23 cellular contexts compared by ENCODE assay signal in the genomic region with DNA sequence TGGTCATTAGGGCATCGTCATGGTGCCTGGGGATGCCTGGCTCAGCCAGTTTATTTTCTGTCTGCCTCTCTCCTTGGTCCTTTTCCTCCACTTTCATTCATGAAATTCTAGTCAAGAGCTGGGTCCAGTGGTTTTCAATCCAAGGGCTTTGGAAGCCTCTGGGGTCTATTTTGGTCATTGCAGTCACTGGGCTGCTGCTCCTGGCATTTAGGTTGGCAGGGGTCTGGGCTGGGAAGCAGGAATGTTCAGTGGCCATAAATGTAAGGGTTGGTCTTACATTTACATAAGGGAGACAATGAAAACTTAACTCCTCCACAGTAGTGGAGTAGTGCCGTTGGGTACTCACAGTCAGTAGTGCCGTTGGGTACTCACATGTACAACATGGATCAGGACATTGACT.
"Had no signal": no experiment of that assay in that cellular context is flagged by ENCODE, and none has a peak within 500 bp of the region (broad histone marks: within the 10 kb centered on the region; RNA-seq: fewer than 3 reads in every experiment).

No MANE protein-coding gene starts in this region.

- H3K4me3 ChIP-seq: body of pancreas, testis, vagina had no signal

- H3K4me1 Mint-ChIP-seq: activated naive CD4-positive, alpha-beta T cell treated with anti-CD3 and anti-CD28 coated beads, Interleukin-2, amount 10 ng/mL, durations not matched to agents 7 days and 5 days had no signal

- H3K36me3 ChIP-seq: vagina had no signal

- H3K9me3 ChIP-seq: body of pancreas, testis, vagina had no signal

- DNase-seq: activated CD4-positive, alpha-beta memory T cell treated with anti-CD3 and anti-CD28 coated beads for 36 hours; activated CD4-positive, alpha-beta T cell treated with anti-CD3 and anti-CD28 coated beads for 4 hours; activated CD4-positive, CD25-positive, alpha-beta regulatory T cell; activated effector memory CD4-positive, alpha-beta T cell treated with anti-CD3 and anti-CD28 coated beads, Interleukin-2, amount 50 U/mL, for 16 hours; activated naive CD4-positive, alpha-beta T cell treated with anti-CD3 and anti-CD28 coated beads, Interleukin-2, amount 10 ng/mL, durations not matched to agents 7 days and 5 days; anterior cingulate cortex; body of pancreas; caudate nucleus; dermis blood vessel endothelial cell; effector CD8-positive, alpha-beta T cell; foreskin keratinocyte; hippocampal formation; kidney glomerular epithelial cell; naive B cell; occipital lobe; posterior cingulate gyrus; stimulated activated CD4-positive, alpha-beta T cell treated with anti-CD3 and anti-CD28 coated beads, Interleukin-2, amount 100 ng/mL, for 24 hours; testis had no signal

- ATAC-seq: body of pancreas; foreskin keratinocyte; stimulated activated memory B cell treated with anti-CD40 and anti-IgM and Interleukin-4, amounts not matched to agents 10 μg/mL and 1 μg/mL and 100 μg/mL, for 72 hours had no signal

- H3K4me1 ChIP-seq: foreskin keratinocyte, vagina had no signal

- H3K27ac ChIP-seq: body of pancreas, foreskin keratinocyte, vagina had no signal

- H3K27me3 Mint-ChIP-seq: activated CD4-positive, alpha-beta memory T cell treated with anti-CD3 and anti-CD28 coated beads for 36 hours; activated naive CD4-positive, alpha-beta T cell treated with anti-CD3 and anti-CD28 coated beads, Interleukin-2, amount 10 ng/mL, durations not matched to agents 7 days and 5 days; memory B cell; naive B cell; stimulated activated memory B cell treated with anti-CD40 and anti-IgM and Interleukin-4, amounts not matched to agents 10 μg/mL and 1 μg/mL and 100 μg/mL, for 72 hours; type B pancreatic cell had no signal

- H3K27ac Mint-ChIP-seq: activated CD4-positive, alpha-beta memory T cell treated with anti-CD3 and anti-CD28 coated beads for 36 hours; activated naive CD4-positive, alpha-beta T cell treated with anti-CD3 and anti-CD28 coated beads, Interleukin-2, amount 10 ng/mL, durations not matched to agents 7 days and 5 days; T-helper 1 cell treated with Interleukin-12 subunit alpha and Interleukin-12 subunit beta and Interleukin-4 antibody, amounts not matched to agents 30 μg/mL and 1 μg/mL, for 36 hours; type B pancreatic cell had no signal

- H3K4me3 Mint-ChIP-seq: activated CD4-positive, alpha-beta memory T cell treated with anti-CD3 and anti-CD28 coated beads for 36 hours; activated naive CD4-positive, alpha-beta T cell treated with anti-CD3 and anti-CD28 coated beads, Interleukin-2, amount 10 ng/mL, durations not matched to agents 7 days and 5 days; memory B cell; naive B cell; stimulated activated memory B cell treated with anti-CD40 and anti-IgM and Interleukin-4, amounts not matched to agents 10 μg/mL and 1 μg/mL and 100 μg/mL, for 72 hours; T-helper 1 cell treated with Interleukin-12 subunit alpha and Interleukin-12 subunit beta and Interleukin-4 antibody, amounts not matched to agents 30 μg/mL and 1 μg/mL, for 36 hours; type B pancreatic cell had no signal

- H3K27me3 ChIP-seq: body of pancreas, foreskin keratinocyte, testis, vagina had no signal
